12 cellular contexts compared by ENCODE assay signal in genomic region chr2:71889991-71890684, GRCh38.
A peak's percentile ranks its signal among the peaks of the same experiment; 100 is the strongest.
DNase-seq lines count a peak whose midpoint lies in the region; ATAC-seq and TF ChIP-seq lines count a peak whose summit lies in the region.
"Had no signal": no experiment of that assay in that cellular context is flagged by ENCODE, and none has a peak within 500 bp of the region (broad histone marks: within the 10 kb centered on the region; RNA-seq: fewer than 3 reads in every experiment).

No MANE protein-coding gene starts in this region.

- TF ChIP-seq CTCF in astrocyte of the cerebellum (IDR thresholded peaks at IDR 0.05; ENCODE audit: low read depth, low read length, missing control alignments) = no peak

- no peak overlapping the region for H3K4me3 ChIP-seq in astrocyte of the cerebellum (ENCODE audit: low read depth, low read length)
- H3K4me3 ChIP-seq: stomach had no signal

- intact Hi-C loops in Right ventricle myocardium inferior (cut with DNase I) = no loop called here

- peak; percentile 90 for ATAC-seq in Right ventricle myocardium inferior
- no peak for ATAC-seq in GM18907 (IDR thresholded peaks at IDR 0.05; ENCODE audit: unreplicated experiment)
- ATAC-seq: activated naive CD4-positive, alpha-beta T cell treated with anti-CD3 and anti-CD28 coated beads, Interleukin-2, amount 50 U/mL, for 72 hours had no signal

- in situ Hi-C loops in astrocyte of the cerebellum (cut with HindIII; ENCODE audit: low sequenced_read_pairs) = no loop called here

- DNase-seq in LHCN-M2 (ENCODE audit: low read depth) (peak; percentile 95), astrocyte of the cerebellum (ENCODE audit: low read depth) (peak; percentile 55), Right ventricle myocardium inferior (ENCODE audit: missing footprints) (no peak), stromal cell of bone marrow (ENCODE audit: low read depth) (peak; percentile 94), Kasumi-1 (lab: John Stamatoyannopoulos, UW) (no peak), DMS53 (lab: John Stamatoyannopoulos, UW) (no peak)
- no peak for DNase-seq in stimulated activated CD4-positive, alpha-beta T cell treated with anti-CD3 and anti-CD28 coated beads, Interleukin-4, amount 100 ng/mL, for 24 hours
- DNase-seq: DMS79; stimulated activated CD4-positive, alpha-beta T cell treated with anti-CD3 and anti-CD28 coated beads, Interleukin-2, amount 100 ng/mL, for 48 hours; stomach had no signal

Comparison
In these comparisons a context has a peak if more than half of its experiments do, and no peak if none do; other contexts are left out.
1. DNase-seq: peak in LHCN-M2 (single experiment), astrocyte of the cerebellum (single experiment) and stromal cell of bone marrow (single experiment); none in Right ventricle myocardium inferior (single experiment), Kasumi-1 (0 of 2), DMS53 (single experiment) and stimulated activated CD4-positive, alpha-beta T cell treated with anti-CD3 and anti-CD28 coated beads, Interleukin-4, amount 100 ng/mL, for 24 hours (single experiment).